ENCODE assay signal across 12 cellular contexts in the genomic region with DNA sequence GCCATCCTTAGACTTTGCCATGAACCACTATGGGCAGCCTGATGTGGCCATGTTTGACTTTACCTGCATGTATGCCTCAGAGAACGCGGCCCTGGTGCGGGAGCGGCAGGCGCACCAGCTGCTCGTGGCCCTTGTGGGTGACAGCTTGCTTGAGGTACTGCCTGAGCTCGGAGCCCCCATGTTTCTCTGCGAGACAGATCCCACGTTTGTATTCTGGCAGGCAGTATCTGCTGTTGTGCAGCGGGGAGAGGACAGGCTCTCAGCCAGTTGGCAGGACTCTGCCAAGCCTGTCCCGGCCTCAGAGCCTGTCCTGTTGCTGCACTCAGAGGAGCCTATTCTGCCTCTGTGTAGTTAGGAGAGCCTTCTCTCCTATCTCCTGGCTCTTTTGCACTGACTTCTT.
DNase-seq lines count a peak whose midpoint lies in the region; ATAC-seq and TF ChIP-seq lines count a peak whose summit lies in the region.
"Had no signal": no experiment of that assay in that cellular context is flagged by ENCODE, and none has a peak within 500 bp of the region (broad histone marks: within the 10 kb centered on the region; RNA-seq: fewer than 3 reads in every experiment).

No MANE protein-coding gene starts in this region.

- TF ChIP-seq CTCF in C4-2B (conservative IDR thresholded peaks at IDR 0.05): no peak
- TF ChIP-seq CTCF in heart right ventricle (IDR thresholded peaks at IDR 0.05): no peak
- no peak for TF ChIP-seq CTCF in Peyer's patch (IDR thresholded peaks at IDR 0.05)

- peak overlapping the region in 1 of 10 donors; percentile 7 for H3K4me3 ChIP-seq in heart right ventricle
- H3K4me3 ChIP-seq in Peyer's patch: no peak overlapping the region

- no peak for TF ChIP-seq POLR2A in Peyer's patch (IDR thresholded peaks at IDR 0.05)

- ATAC-seq in heart right ventricle: peak; percentile 80 to 90 (median 86)
- ATAC-seq in GM21423 (IDR thresholded peaks at IDR 0.05; ENCODE audit: unreplicated experiment): no peak
- ATAC-seq in GM21528 (IDR thresholded peaks at IDR 0.05; ENCODE audit: low FRiP score, unreplicated experiment): no peak
- ATAC-seq: WTC11 had no signal

- H3K9me3 ChIP-seq in heart right ventricle: no peaks in the 10 kb centered on the region
- no peaks in the 10 kb centered on the region for H3K9me3 ChIP-seq in Peyer's patch

- H3K27ac ChIP-seq in C4-2B: peak overlapping the region; percentile 37
- H3K27ac ChIP-seq in heart right ventricle: peak overlapping the region; percentile 65 to 83 (median 74)
- peak overlapping the region in 1 of 4 donors; percentile 29 for H3K27ac ChIP-seq in Peyer's patch

- H3K27me3 ChIP-seq in heart right ventricle: no peaks in the 10 kb centered on the region
- no peaks in the 10 kb centered on the region for H3K27me3 ChIP-seq in Peyer's patch

- H3K4me1 ChIP-seq in heart right ventricle: peaks cover 27 to 83% (median 72%) of the 10 kb centered on the region in 9 donors
- H3K4me1 ChIP-seq in Peyer's patch: peaks cover 0 to 50% (median 2%) of the 10 kb centered on the region in 4 donors

- WGBS in heart right ventricle, 2 donors: 38 to 50% methylated on average over 11 of the region's 11 CpGs

- peaks cover 0 to 74% (median 12%) of the 10 kb centered on the region in 9 donors for H3K36me3 ChIP-seq in heart right ventricle
- H3K36me3 ChIP-seq in Peyer's patch: peaks cover 0 to 52% (median 0%) of the 10 kb centered on the region in 3 donors

- intact Hi-C loops in heart right ventricle (cut with DNase I) (loop anchor here in 5 of 10 donors (5.0 to 10.0 kb wide), 4 partner anchors 56 to 126 kb away; no protein-coding TSS in a partner anchor), posterior cingulate gyrus (cut with DNase I) (no loop called here)

- DNase-seq in astrocyte of the hippocampus (ENCODE audit: low read depth, low spot score) (peak; percentile 58), heart right ventricle (peak; percentile 71 to 75), posterior cingulate gyrus (peak; percentile 58 to 97 (median 80)), NCI-H2081 (lab: John Stamatoyannopoulos, UW) (no peak), Peyer's patch (no peak)
- DNase-seq: activated effector memory CD4-positive, alpha-beta T cell treated with Interleukin-2 at 50 U/mL for 16 hours; naive B cell; stimulated activated naive CD4-positive, alpha-beta T cell treated with Interleukin-2 at 50 U/mL for 16 hours had no signal

Comparison
In these comparisons a context has a peak if more than half of its experiments do, and no peak if none do; other contexts are left out.
1. DNase-seq: peak in astrocyte of the hippocampus (single experiment), heart right ventricle (2 of 2) and posterior cingulate gyrus (10 of 10); none in NCI-H2081 (0 of 2) and Peyer's patch (0 of 3).
2. ATAC-seq: peak in heart right ventricle (8 of 8); none in GM21423 (single experiment) and GM21528 (single experiment).